ENCODE assay signal across 16 cellular contexts in genomic region chr11:117089685-117090084, GRCh38. TPM values are rescaled to one million over a fixed set of nuclear protein-coding genes. Genes with fewer than 3 reads are reported as not detected.
DNase-seq lines count a peak whose midpoint lies in the region; ATAC-seq, FAIRE-seq and TF ChIP-seq lines count a peak whose summit lies in the region.
"Had no signal": no experiment of that assay in that cellular context is flagged by ENCODE, and none has a peak within 500 bp of the region (broad histone marks: within the 10 kb centered on the region; RNA-seq: fewer than 3 reads in every experiment).

No MANE protein-coding gene starts in this region.

- peaks cover 3% of the 10 kb centered on the region for H3K79me1 ChIP-seq in trophoblast cell (ENCODE audit: low read length)

- no peak overlapping the region for H2AK5ac ChIP-seq in trophoblast cell (ENCODE audit: low read length)

- H3K4ac ChIP-seq in trophoblast cell (ENCODE audit: low read depth, low read length), result no peak overlapping the region

- peaks cover 36% of the 10 kb centered on the region for H3K36me3 Mint-ChIP-seq in central memory CD8-positive, alpha-beta T cell (ENCODE audit: insufficient read depth)

- H3K4me3 ChIP-seq in trophoblast cell (ENCODE audit: low read depth, low read length) (no peak overlapping the region), SK-N-SH (ENCODE audit: low read depth in 2 of 2, low read length in 1 of 2) (no peak overlapping the region), thyroid gland (replicated peaks in 1 of 3) (no peak overlapping the region)
- H3K4me3 ChIP-seq: GM23248, testis had no signal

- H3K36me3 ChIP-seq in trophoblast cell (ENCODE audit: control insufficient read depth in 1 of 2, insufficient read depth in 2 of 2, low read length in 2 of 2) (no peaks in the 10 kb centered on the region), SK-N-SH (replicated peaks in 1 of 2; ENCODE audit: control insufficient read depth in 1 of 2, insufficient read depth in 2 of 2, low read length in 1 of 2) (peaks cover 0 to 3% of the 10 kb centered on the region in 2 experiments), thyroid gland (no peaks in the 10 kb centered on the region)

- H3K4me2 ChIP-seq in trophoblast cell (ENCODE audit: low read length), result no peak overlapping the region
- H3K4me2 ChIP-seq in SK-N-SH, result no peak overlapping the region

- no peak overlapping the region for H3K27ac ChIP-seq in RWPE1
- peak overlapping the region; percentile 27 for H3K27ac ChIP-seq in trophoblast cell (ENCODE audit: low read depth, low read length)
- no peak overlapping the region for H3K27ac ChIP-seq in SK-N-SH (ENCODE audit: low read depth in 2 of 2, low read length in 1 of 2)
- H3K27ac ChIP-seq in thyroid gland, result peak overlapping the region in 1 of 3 donors; percentile 13
- H3K27ac ChIP-seq: GM23248, testis had no signal

- no peaks in the 10 kb centered on the region for H3K9me3 ChIP-seq in trophoblast cell (ENCODE audit: insufficient read depth, low read depth, low read length)
- no peaks in the 10 kb centered on the region for H3K9me3 ChIP-seq in SK-N-SH
- H3K9me3 ChIP-seq in thyroid gland, result no peaks in the 10 kb centered on the region
- H3K9me3 ChIP-seq: testis had no signal

- H3K14ac ChIP-seq in trophoblast cell (ENCODE audit: low read length), result no peak overlapping the region

- H3K79me2 ChIP-seq in trophoblast cell (ENCODE audit: control insufficient read depth, insufficient read depth, low read length, poor library complexity) (peaks cover 5% of the 10 kb centered on the region), SK-N-SH (ENCODE audit: insufficient read depth) (peaks cover 84% of the 10 kb centered on the region)

- no peak overlapping the region for H3K18ac ChIP-seq in trophoblast cell (ENCODE audit: low read length)

- TF ChIP-seq CTCF in RWPE1 (conservative IDR thresholded peaks at IDR 0.05; ENCODE audit: low read depth), result no peak
- no peak for TF ChIP-seq CTCF in SK-N-SH (IDR thresholded peaks at IDR 0.05)
- TF ChIP-seq CTCF in thyroid gland (IDR thresholded peaks at IDR 0.05), result no peak

- no peak overlapping the region for H2BK5ac ChIP-seq in trophoblast cell (ENCODE audit: low read depth, low read length, poor library complexity)

- no peak for TF ChIP-seq EP300 in SK-N-SH (IDR thresholded peaks at IDR 0.05; ENCODE audit: borderline replicate concordance in 1 of 2, low read depth in 1 of 2, low read length in 1 of 2)

- no peak overlapping the region for H2BK12ac ChIP-seq in trophoblast cell (ENCODE audit: low read length)

- DNase-seq in GM12891 (ENCODE audit: insufficient read length, low spot score) (no peak), RWPE1 (ENCODE audit: low spot score) (peak; percentile 82), trophoblast cell (peak; percentile 82 to 94), NCI-H526 treated with DMSO at 0.1 percent for 48 hours (lab: John Stamatoyannopoulos, UW) (no peak), SK-N-SH (no peak), thyroid gland (no peak)
- DNase-seq in central memory CD8-positive, alpha-beta T cell (ENCODE audit: low spot score in 2 of 2), result no peak
- DNase-seq: aorta; dermis blood vessel endothelial cell; GM23248; NCI-H1048; stimulated activated CD4-positive, alpha-beta T cell treated with anti-CD3 and anti-CD28 coated beads, Interleukin-15, amount 100 ng/mL, for 24 hours; T1000; testis had no signal

- H3K4me1 Mint-ChIP-seq in central memory CD8-positive, alpha-beta T cell, result peaks cover 76% of the 10 kb centered on the region

- no peak overlapping the region for H4K12ac ChIP-seq in trophoblast cell (ENCODE audit: low read depth, low read length)

- CTCF ChIA-PET in RWPE1 (lab: Yijun Ruan, JAX) (no interaction called here), SK-N-SH (lab: Yijun Ruan, JAX) (interaction anchor here (1.0 to 1.6 kb wide), 3 partner anchors 12 to 209 kb away, joined by 4 to 5 read pairs (median 5); no protein-coding TSS in a partner anchor)

- TF ChIP-seq RAD21 in SK-N-SH (IDR thresholded peaks at IDR 0.05; ENCODE audit: low read length), result no peak

- no peak for ATAC-seq in central memory CD8-positive, alpha-beta T cell (replicated peaks; ENCODE audit: extremely low read depth, poor library complexity, severe bottlenecking)
- ATAC-seq in HG02678 (IDR thresholded peaks at IDR 0.05; ENCODE audit: unreplicated experiment), result no peak

- no peak overlapping the region for H3K4me3 Mint-ChIP-seq in central memory CD8-positive, alpha-beta T cell
- H3K4me3 Mint-ChIP-seq: nephron had no signal

- no peak overlapping the region for H4K8ac ChIP-seq in trophoblast cell (ENCODE audit: low read depth, low read length)

- peak; percentile 50 for FAIRE-seq in GM12891 (lab: Jason Lieb, UNC)

- WGBS in trophoblast cell (ENCODE audit: extremely low coverage, insufficient coverage, insufficient read length), result no CpG with 5 or more reads among the region's 7 CpGs
- WGBS in SK-N-SH (ENCODE audit: low lambda C conversion rate), result 90% methylated on average over 7 of the region's 7 CpGs
- 87 to 91% methylated on average over 7 of the region's 7 CpGs for WGBS in thyroid gland, 2 donors

- peak overlapping the region; percentile 16 for H3K27ac Mint-ChIP-seq in central memory CD8-positive, alpha-beta T cell (ENCODE audit: low read depth)
- H3K27ac Mint-ChIP-seq: nephron had no signal

- peaks cover 34% of the 10 kb centered on the region for H4K20me1 ChIP-seq in SK-N-SH (ENCODE audit: insufficient read depth)

- peaks cover 3% of the 10 kb centered on the region for H3F3A ChIP-seq in SK-N-SH (replicated peaks; ENCODE audit: insufficient read depth)

- H3K4me1 ChIP-seq in trophoblast cell (ENCODE audit: control insufficient read depth in 1 of 2, insufficient read depth in 2 of 2, low read length in 2 of 2) (peaks cover 7 to 11% of the 10 kb centered on the region in 2 experiments), SK-N-SH (ENCODE audit: control insufficient read depth in 1 of 2, insufficient read depth in 2 of 2, low read depth in 1 of 2, low read length in 1 of 2) (peaks cover under 1 to 6% of the 10 kb centered on the region in 2 experiments; a peak in 2 of 4 replicates), thyroid gland (peaks cover 42 to 62% of the 10 kb centered on the region in 2 donors)

- intact Hi-C loops in thyroid gland (cut with DNase I), result no loop called here

- no peak overlapping the region for H4K91ac ChIP-seq in trophoblast cell (ENCODE audit: low read depth, low read length)

- no peaks in the 10 kb centered on the region for H3K9me2 ChIP-seq in SK-N-SH

- no peak overlapping the region for H2BK120ac ChIP-seq in trophoblast cell (ENCODE audit: insufficient read depth, low read length, poor library complexity)

- TF ChIP-seq POLR2A in GM12891 (IDR thresholded peaks at IDR 0.05; ENCODE audit: low read depth, low read length) (no peak), thyroid gland (IDR thresholded peaks at IDR 0.05) (no peak)

- POLR2A ChIA-PET in RWPE1 (lab: Yijun Ruan, JAX; ENCODE audit: low non-redundant PET), result no interaction called here
- POLR2A ChIA-PET in SK-N-SH (lab: Yijun Ruan, JAX), result no interaction called here

- H3K9me3 Mint-ChIP-seq in central memory CD8-positive, alpha-beta T cell, result peaks cover 6% of the 10 kb centered on the region
- H3K9me3 Mint-ChIP-seq: nephron had no signal

- no peaks in the 10 kb centered on the region for H3K27me3 ChIP-seq in trophoblast cell (ENCODE audit: insufficient read depth, low read length)
- no peaks in the 10 kb centered on the region for H3K27me3 ChIP-seq in SK-N-SH (ENCODE audit: insufficient read depth)
- no peaks in the 10 kb centered on the region for H3K27me3 ChIP-seq in thyroid gland
- H3K27me3 ChIP-seq: testis had no signal

- no peak overlapping the region for H3K23ac ChIP-seq in trophoblast cell (ENCODE audit: low read length)

- H3K27me3 Mint-ChIP-seq in central memory CD8-positive, alpha-beta T cell, result no peaks in the 10 kb centered on the region

- H3K9ac ChIP-seq in trophoblast cell (ENCODE audit: low read length), result no peak overlapping the region
- H3K9ac ChIP-seq in SK-N-SH, result no peak overlapping the region
- H3K9ac ChIP-seq: GM23248 had no signal

- H2AFZ ChIP-seq in trophoblast cell (ENCODE audit: insufficient read depth, low read length, poor library complexity), result no peak overlapping the region
- no peak overlapping the region for H2AFZ ChIP-seq in SK-N-SH (ENCODE audit: low read depth)
- H2AFZ ChIP-seq: GM23248 had no signal

TF ChIP-seq in GM12891, 5 proteins besides CTCF, POLR2A, EP300 and RAD21:
- TF ChIP-seq SPI1 (IDR thresholded peaks at IDR 0.05; ENCODE audit: low read depth, low read length) (no peak), TAF1 (IDR thresholded peaks at IDR 0.05; ENCODE audit: low read depth, low read length) (no peak), PAX5 (IDR thresholded peaks at IDR 0.05; ENCODE audit: insufficient read depth, low read length, severe bottlenecking) (no peak), POU2F2 (IDR thresholded peaks at IDR 0.05; ENCODE audit: low read depth, low read length) (no peak), POLR2AphosphoS5 (IDR thresholded peaks at IDR 0.05; ENCODE audit: low read depth, low read length) (no peak)

RNA-seq across cellular contexts. Expression of gene SIK3, which starts 8.5 kb away (rescaled TPM):
- 10.8 TPM for polyA plus RNA-seq in GM12891 (2012; ENCODE audit: low read depth, missing spikeins)
- 15.6 and 16.7 TPM in 2 replicates for polyA plus RNA-seq in trophoblast cell (2013)
- 4.5 and 5.1 TPM in 2 replicates for polyA plus RNA-seq in SK-N-SH (2012; rRNA removed)
- polyA plus RNA-seq in SK-N-SH (2012; cell fraction: cytosol; rRNA removed), result 4.5 and 4.9 TPM in 2 replicates
- 14.0 and 15.9 TPM in 2 replicates for polyA plus RNA-seq in SK-N-SH (2012; cell fraction: nucleus; rRNA removed)
- total RNA-seq in thyroid gland, result 10 to 100 TPM; 46.0 to 86.3 (median 71.9) TPM

RNA-seq across cellular contexts. Expression of gene PAFAH1B2, which starts 54.4 kb away (rescaled TPM):
- 9.2 TPM for polyA plus RNA-seq in GM12891 (2012; ENCODE audit: low read depth, missing spikeins)
- polyA plus RNA-seq in trophoblast cell (2013), result 59.1 and 59.3 TPM in 2 replicates
- polyA plus RNA-seq in SK-N-SH (2012; rRNA removed), result 19.6 and 27.3 TPM in 2 replicates
- polyA plus RNA-seq in SK-N-SH (2012; cell fraction: cytosol; rRNA removed), result 25.9 and 27.4 TPM in 2 replicates
- polyA plus RNA-seq in SK-N-SH (2012; cell fraction: nucleus; rRNA removed), result 25.4 and 27.2 TPM in 2 replicates
- total RNA-seq in thyroid gland, result 100 to 1,000 TPM; 107 to 128 (median 118) TPM

Comparison
In these comparisons a context has a peak if more than half of its experiments do, and no peak if none do; other contexts are left out.
1. DNase-seq: peak in RWPE1 (single experiment) and trophoblast cell (2 of 2); none in GM12891 (single experiment), central memory CD8-positive, alpha-beta T cell (0 of 2), NCI-H526 treated with DMSO at 0.1 percent for 48 hours (single experiment), SK-N-SH (single experiment) and thyroid gland (0 of 2).